9 cellular contexts compared by ENCODE assay signal in the genomic region with DNA sequence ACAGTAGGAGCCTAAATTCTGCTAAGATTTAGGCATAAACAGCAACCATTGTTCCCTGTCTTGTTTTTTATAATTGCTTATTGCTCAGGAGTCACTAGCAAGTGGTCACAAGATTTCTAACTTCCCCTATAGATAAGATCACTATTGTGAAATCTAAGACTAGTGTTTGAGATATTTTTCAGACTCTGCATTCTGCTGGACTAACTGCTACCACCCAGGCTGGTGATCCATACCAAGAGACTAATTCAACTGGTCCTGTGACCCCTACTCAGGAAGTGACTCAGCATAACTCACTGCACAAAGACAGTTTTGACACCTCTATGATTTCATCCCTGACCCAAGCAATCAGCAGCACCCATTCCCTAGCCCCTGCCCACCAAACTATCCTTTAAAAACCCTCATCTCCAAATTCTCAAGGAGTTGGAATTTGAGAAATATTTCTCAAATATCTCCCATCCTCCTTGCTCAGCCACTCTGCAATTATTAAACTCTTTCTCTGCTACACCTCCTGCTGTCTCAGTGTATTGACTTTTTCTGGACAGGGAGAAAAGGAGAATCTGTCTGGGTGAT. TPM values are rescaled to one million over a fixed set of nuclear protein-coding genes. Genes with fewer than 3 reads are reported as not detected.
DNase-seq lines count a peak whose midpoint lies in the region; ATAC-seq and TF ChIP-seq lines count a peak whose summit lies in the region.
"Had no signal": no experiment of that assay in that cellular context is flagged by ENCODE, and none has a peak within 500 bp of the region (broad histone marks: within the 10 kb centered on the region; RNA-seq: fewer than 3 reads in every experiment).

No MANE protein-coding gene starts in this region.

- no peaks in the 10 kb centered on the region for H3K9me3 Mint-ChIP-seq in activated T-helper 17 cell treated with anti-CD3 and anti-CD28 coated beads, Interleukin-2, amount 50 U/mL, for 72 hours

- H3K4me3 ChIP-seq in BJ (ENCODE audit: low read depth, low read length) (no peak overlapping the region), left lung (no peak overlapping the region)

- peaks cover 94% of the 10 kb centered on the region for H3K36me3 Mint-ChIP-seq in activated T-helper 17 cell treated with anti-CD3 and anti-CD28 coated beads, Interleukin-2, amount 50 U/mL, for 72 hours (ENCODE audit: low read depth)

- peak overlapping the region in 1 of 2 donors; percentile 81 for H3K27ac ChIP-seq in left lung

- peak overlapping the region; percentile 30 for H3K4me3 Mint-ChIP-seq in activated T-helper 17 cell treated with anti-CD3 and anti-CD28 coated beads, Interleukin-2, amount 50 U/mL, for 72 hours

- no peaks in the 10 kb centered on the region for H3K9me3 ChIP-seq in left lung

- DNase-seq in BJ (ENCODE audit: low read depth) (peak; percentile 28), HPDE6-E6E7 (ENCODE audit: extremely low spot score) (peak; percentile 15), left lung (no peak), NCI-H1105 treated with DMSO at 0.1 percent for 48 hours (lab: John Stamatoyannopoulos, UW) (no peak), NCI-H1436 (lab: John Stamatoyannopoulos, UW) (no peak), NCI-H1105 (lab: John Stamatoyannopoulos, UW) (no peak), kidney glomerular epithelial cell (lab: John Stamatoyannopoulos, UW) (no peak)
- DNase-seq: NCI-H2081 had no signal

- H3K27ac Mint-ChIP-seq in activated T-helper 17 cell treated with anti-CD3 and anti-CD28 coated beads, Interleukin-2, amount 50 U/mL, for 72 hours, result peak overlapping the region; percentile 71

- intact Hi-C loops in left lung (cut with DNase I), result no loop called here

- H3K36me3 ChIP-seq in BJ (ENCODE audit: control insufficient read depth, insufficient read depth, low read length) (peaks cover 3% of the 10 kb centered on the region; the same call in 1 of the 2 replicates), left lung (peaks cover 0 to 16% of the 10 kb centered on the region in 2 donors)

- peak; percentile 98 for ATAC-seq in activated T-helper 17 cell treated with anti-CD3 and anti-CD28 coated beads, Interleukin-2, amount 50 U/mL, for 72 hours (replicated peaks)
- peak; percentile 67 for ATAC-seq in left lung

- POLR2A ChIA-PET in BJ (lab: Charles Lee), result no interaction called here

- H3K27me3 ChIP-seq in BJ (ENCODE audit: control insufficient read depth, insufficient read depth, low read length) (no peaks in the 10 kb centered on the region), left lung (no peaks in the 10 kb centered on the region)

- H3K27me3 Mint-ChIP-seq in activated T-helper 17 cell treated with anti-CD3 and anti-CD28 coated beads, Interleukin-2, amount 50 U/mL, for 72 hours, result no peaks in the 10 kb centered on the region

- CTCF ChIA-PET in BJ (lab: Yijun Ruan, JAX), result interaction anchor here (0.8 kb wide), 1 partner anchor 112 kb away, joined by 3 read pairs; no protein-coding TSS in a partner anchor

- peaks cover 24% of the 10 kb centered on the region for H3K4me1 Mint-ChIP-seq in activated T-helper 17 cell treated with anti-CD3 and anti-CD28 coated beads, Interleukin-2, amount 50 U/mL, for 72 hours

- peaks cover 0 to 20% of the 10 kb centered on the region in 2 donors for H3K4me1 ChIP-seq in left lung

- no peak for TF ChIP-seq CTCF in BJ (IDR thresholded peaks at IDR 0.05; ENCODE audit: insufficient read depth, low read depth, low read length)
- TF ChIP-seq CTCF in left lung (IDR thresholded peaks at IDR 0.05), result no peak

RNA-seq across cellular contexts. Expression of a gene that starts 52.7 kb away (rescaled TPM):
- polyA plus RNA-seq in BJ (2011; rRNA removed), result 12.2 and 17.4 TPM in 2 replicates
- polyA minus RNA-seq in BJ (2011; rRNA and poly(A)+ RNA removed), result 12.9 and 16.8 TPM in 2 replicates
- total RNA-seq in activated T-helper 17 cell treated with anti-CD3 and anti-CD28 coated beads, Interleukin-2, amount 50 U/mL, for 72 hours, result 10 to 100 TPM; 36.6 to 45.9 TPM
- 10 to 100 TPM; 26.7 to 32.9 TPM for total RNA-seq in left lung

Comparison
In these comparisons a context has a peak if more than half of its experiments do, and no peak if none do; other contexts are left out.
1. DNase-seq: peak in BJ (single experiment) and HPDE6-E6E7 (single experiment); none in left lung (0 of 2), NCI-H1105 treated with DMSO at 0.1 percent for 48 hours (single experiment), NCI-H1436 (single experiment), NCI-H1105 (single experiment) and kidney glomerular epithelial cell (single experiment).